Comparison of ENCODE assay signal across 14 cellular contexts in the genomic region with DNA sequence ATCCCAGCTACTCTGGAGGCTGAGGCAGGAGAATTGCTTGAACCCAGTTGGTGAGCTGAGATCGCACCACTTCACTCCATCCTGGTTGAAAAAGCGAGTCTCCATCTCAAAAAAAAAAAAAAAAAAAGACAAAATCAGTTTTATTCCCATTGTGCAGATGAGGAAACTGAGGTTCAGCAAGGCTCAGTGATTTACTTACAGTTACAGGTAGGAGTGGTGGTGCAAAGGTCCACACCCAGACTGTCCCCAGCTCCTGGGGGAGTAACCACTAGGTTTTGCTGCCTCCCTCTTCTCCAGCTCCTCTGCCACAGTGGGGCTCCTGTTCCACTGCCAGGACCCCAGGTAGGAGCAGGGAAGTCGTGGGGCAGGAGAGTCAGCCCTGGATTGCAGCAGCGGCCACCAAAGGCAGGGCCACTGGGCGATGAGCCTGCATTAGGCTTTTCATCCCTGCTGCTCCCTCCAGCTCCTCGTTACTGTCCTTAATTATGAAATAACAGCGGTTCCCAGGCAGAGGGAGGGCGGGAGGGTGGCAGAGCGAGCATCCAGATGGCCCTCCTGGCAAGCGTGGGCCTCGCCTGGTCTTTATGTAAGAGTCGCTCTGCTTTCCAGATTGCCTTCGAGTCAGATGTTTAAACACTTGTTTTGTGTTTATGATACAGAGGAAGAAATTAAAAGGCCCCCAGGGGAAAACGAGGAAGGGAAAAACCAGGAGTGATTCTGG. TPM values are rescaled to one million over a fixed set of nuclear protein-coding genes. Genes with fewer than 3 reads are reported as not detected.
A peak's percentile ranks its signal among the peaks of the same experiment; 100 is the strongest.
DNase-seq lines count a peak whose midpoint lies in the region; ATAC-seq and TF ChIP-seq lines count a peak whose summit lies in the region.
"Had no signal": no experiment of that assay in that cellular context is flagged by ENCODE, and none has a peak within 500 bp of the region (broad histone marks: within the 10 kb centered on the region; RNA-seq: fewer than 3 reads in every experiment).

No MANE protein-coding gene starts in this region.

- H3K9ac ChIP-seq in neuronal stem cell (ENCODE audit: low read depth, low read length, poor library complexity) = no peak overlapping the region

- no peaks in the 10 kb centered on the region for H3K36me3 Mint-ChIP-seq in brain
- no peaks in the 10 kb centered on the region for H3K36me3 Mint-ChIP-seq in activated CD4-positive, alpha-beta T cell treated with anti-CD3 and anti-CD28 coated beads for 36 hours (ENCODE audit: low read depth)
- H3K36me3 Mint-ChIP-seq: CD8-positive, alpha-beta T cell had no signal

- no peak overlapping the region for H2BK120ac ChIP-seq in neuronal stem cell (ENCODE audit: low read depth, low read length)

- H3K27me3 ChIP-seq in neuronal stem cell (ENCODE audit: control insufficient read depth in 3 of 3, insufficient read depth in 3 of 3, low read depth in 1 of 3, low read length in 3 of 3) = peaks cover 0 to 40% (median 0%) of the 10 kb centered on the region in 3 experiments
- H3K27me3 ChIP-seq in ascending aorta = no peaks in the 10 kb centered on the region

- peak; percentile 62 for DNase-seq in COLO668 (lab: John Stamatoyannopoulos, UW; ENCODE audit: unreplicated experiment)
- DNase-seq in NCI-H2107 treated with DMSO at 0.1 percent for 48 hours (lab: John Stamatoyannopoulos, UW; ENCODE audit: unreplicated experiment) = peak; percentile 82
- no peak for DNase-seq in neuronal stem cell (ENCODE audit: low spot score)
- no peak for DNase-seq in ACHN
- no peak for DNase-seq in activated CD4-positive, alpha-beta T cell treated with anti-CD3 and anti-CD28 coated beads for 36 hours
- DNase-seq in ascending aorta (ENCODE audit: low spot score in 2 of 2) = no peak
- DNase-seq in ureter (ENCODE audit: low spot score) = no peak
- DNase-seq: activated T-cell treated with anti-CD3 and anti-CD28 coated beads, Interleukin-2, amount 50 U/mL, for 1 hour; CD8-positive, alpha-beta T cell; left cardiac atrium; PC-9; stimulated activated CD4-positive, alpha-beta T cell treated with anti-CD3 and anti-CD28 coated beads, Interleukin-2, amount 100 ng/mL, for 48 hours had no signal

- POLR2A ChIA-PET in activated CD4-positive, alpha-beta T cell treated with anti-CD3 and anti-CD28 coated beads for 36 hours (lab: Charles Lee) = no interaction called here

- H3K4me3 Mint-ChIP-seq in brain = peak overlapping the region in 2 of 5 experiments; percentile 4 to 55
- no peak overlapping the region for H3K4me3 Mint-ChIP-seq in activated CD4-positive, alpha-beta T cell treated with anti-CD3 and anti-CD28 coated beads for 36 hours
- H3K4me3 Mint-ChIP-seq: CD8-positive, alpha-beta T cell had no signal

- H3K27ac Mint-ChIP-seq in brain = peak overlapping the region; percentile 61 to 96 (median 83)
- no peak overlapping the region for H3K27ac Mint-ChIP-seq in activated CD4-positive, alpha-beta T cell treated with anti-CD3 and anti-CD28 coated beads for 36 hours
- H3K27ac Mint-ChIP-seq: CD8-positive, alpha-beta T cell had no signal

- no peak overlapping the region for H3K23ac ChIP-seq in neuronal stem cell (ENCODE audit: low read depth, low read length, poor library complexity)

- H2AFZ ChIP-seq in neuronal stem cell (ENCODE audit: low read length) = no peak overlapping the region
- H2AFZ ChIP-seq: PC-9 had no signal

- H3K4ac ChIP-seq in neuronal stem cell (ENCODE audit: low read length) = no peak overlapping the region

- no peak overlapping the region for H4K91ac ChIP-seq in neuronal stem cell (ENCODE audit: low read depth, low read length, poor library complexity)

- peaks cover 63% of the 10 kb centered on the region for H3K4me1 Mint-ChIP-seq in brain
- no peaks in the 10 kb centered on the region for H3K4me1 Mint-ChIP-seq in activated CD4-positive, alpha-beta T cell treated with anti-CD3 and anti-CD28 coated beads for 36 hours

- WGBS in neuronal stem cell (ENCODE audit: extremely low coverage in 2 of 2, insufficient read length in 2 of 2, insufficient replicate concordance in 1 of 2), 2 donors = no CpG with 5 or more reads among the region's 14 CpGs

- H3K79me1 ChIP-seq in neuronal stem cell (ENCODE audit: low read depth, low read length) = no peaks in the 10 kb centered on the region

- no peak overlapping the region for H2BK5ac ChIP-seq in neuronal stem cell (ENCODE audit: low read length)

- H3K18ac ChIP-seq in neuronal stem cell (ENCODE audit: low read length) = no peak overlapping the region

- H3K27ac ChIP-seq in neuronal stem cell (replicated peaks; ENCODE audit: low read length) (no peak overlapping the region), ascending aorta (no peak overlapping the region)
- H3K27ac ChIP-seq: PC-9 had no signal

- no peaks in the 10 kb centered on the region for H3K27me3 Mint-ChIP-seq in brain
- H3K27me3 Mint-ChIP-seq in activated CD4-positive, alpha-beta T cell treated with anti-CD3 and anti-CD28 coated beads for 36 hours = peaks cover 23% of the 10 kb centered on the region

- H2AK5ac ChIP-seq in neuronal stem cell (ENCODE audit: low read depth, low read length) = peak overlapping the region; percentile 30

- H3K9me3 ChIP-seq in neuronal stem cell (replicated peaks in 1 of 2; ENCODE audit: control insufficient read depth in 2 of 2, insufficient read depth in 1 of 2, low read depth in 1 of 2, low read length in 2 of 2) = no peaks in the 10 kb centered on the region
- H3K9me3 ChIP-seq in ascending aorta = no peaks in the 10 kb centered on the region

- H2BK15ac ChIP-seq in neuronal stem cell (ENCODE audit: low read length) = no peak overlapping the region

- in situ Hi-C loops in ACHN (cut with HindIII; ENCODE audit: low pct_ligation_motif_present, low pct_unique_long_range_greater_than_20kb, low sequenced_read_pairs) = no loop called here

- H3K4me1 ChIP-seq in neuronal stem cell (ENCODE audit: control insufficient read depth in 2 of 2, insufficient read depth in 1 of 2, low read depth in 1 of 2, low read length in 2 of 2) (peaks cover 3 to 4% of the 10 kb centered on the region in 2 donors), ascending aorta (no peaks in the 10 kb centered on the region)

- CTCF ChIA-PET in activated CD4-positive, alpha-beta T cell treated with anti-CD3 and anti-CD28 coated beads for 36 hours (lab: Charles Lee) = no interaction called here

- H4K8ac ChIP-seq in neuronal stem cell (ENCODE audit: low read depth, low read length) = peak overlapping the region; percentile 33

- no peak overlapping the region for H3K14ac ChIP-seq in neuronal stem cell (ENCODE audit: low read length)

- intact Hi-C loops in activated CD4-positive, alpha-beta T cell treated with anti-CD3 and anti-CD28 coated beads for 36 hours (cut with DNase I, micrococcal nuclease) = no loop called here
- intact Hi-C loops in ascending aorta (cut with DNase I) = no loop called here

- H3K36me3 ChIP-seq in neuronal stem cell (replicated peaks in 1 of 2; ENCODE audit: control insufficient read depth in 2 of 2, insufficient read depth in 2 of 2, low read length in 2 of 2) (no peaks in the 10 kb centered on the region), ascending aorta (no peaks in the 10 kb centered on the region)

- no peak overlapping the region for H3K4me2 ChIP-seq in neuronal stem cell (ENCODE audit: insufficient read depth, low read length, poor library complexity, severe bottlenecking)
- H3K4me2 ChIP-seq: PC-9 had no signal

- TF ChIP-seq CTCF in brain (conservative IDR thresholded peaks at IDR 0.05) = no peak
- TF ChIP-seq CTCF in ascending aorta (IDR thresholded peaks at IDR 0.05) = no peak

- no peak for ATAC-seq in activated CD4-positive, alpha-beta T cell treated with anti-CD3 and anti-CD28 coated beads for 36 hours
- ATAC-seq: CD8-positive, alpha-beta T cell; GM12878 had no signal

- no peak overlapping the region for H2BK12ac ChIP-seq in neuronal stem cell (ENCODE audit: low read length)

- peaks cover 0 to 9% (median 3%) of the 10 kb centered on the region in 5 experiments for H3K9me3 Mint-ChIP-seq in brain
- H3K9me3 Mint-ChIP-seq in activated CD4-positive, alpha-beta T cell treated with anti-CD3 and anti-CD28 coated beads for 36 hours (ENCODE audit: low read depth) = no peaks in the 10 kb centered on the region

- H3K4me3 ChIP-seq in neuronal stem cell (ENCODE audit: low read length in 2 of 2) (no peak overlapping the region), ascending aorta (no peak overlapping the region)
- H3K4me3 ChIP-seq: GM12878, PC-9 had no signal

RNA-seq across cellular contexts. Expression of a gene that starts 15.5 kb away (rescaled TPM):
- 27.4 TPM for polyA plus RNA-seq in brain (ENCODE audit: insufficient read depth, low read depth, low replicate concordance)
- polyA plus RNA-seq in neuronal stem cell (2013, experiment 1 of 2) = 0.29 TPM
- 0.28 TPM for polyA plus RNA-seq in neuronal stem cell (2013, experiment 2 of 2)
- under 1 TPM; 0.09 TPM for total RNA-seq in activated CD4-positive, alpha-beta T cell treated with anti-CD3 and anti-CD28 coated beads for 36 hours
- total RNA-seq in ascending aorta = 6.6 TPM
- total RNA-seq in ureter = 8.7 TPM
- total RNA-seq: GM12878 had no signal

Comparison
In these comparisons a context has a peak if more than half of its experiments do, and no peak if none do; other contexts are left out.
1. DNase-seq: peak in COLO668 (single experiment) and NCI-H2107 treated with DMSO at 0.1 percent for 48 hours (single experiment); none in neuronal stem cell (single experiment), ACHN (single experiment), activated CD4-positive, alpha-beta T cell treated with anti-CD3 and anti-CD28 coated beads for 36 hours (single experiment), ascending aorta (0 of 2) and ureter (single experiment).